Comparison of ENCODE assay signal across 11 cellular contexts in genomic region chr4:1137063-1137771, GRCh38. TPM values are rescaled to one million over a fixed set of nuclear protein-coding genes. Genes with fewer than 3 reads are reported as not detected.
DNase-seq lines count a peak whose midpoint lies in the region; ATAC-seq and TF ChIP-seq lines count a peak whose summit lies in the region.
"Had no signal": no experiment of that assay in that cellular context is flagged by ENCODE, and none has a peak within 500 bp of the region (broad histone marks: within the 10 kb centered on the region; RNA-seq: fewer than 3 reads in every experiment).

No MANE protein-coding gene starts in this region.

- intact Hi-C loops in Calu3 (cut with micrococcal nuclease; ENCODE audit: unreplicated experiment), result no loop called here

- no peaks in the 10 kb centered on the region for H3K4me1 ChIP-seq in thoracic aorta (ENCODE audit: control insufficient read depth in 1 of 2, low read depth in 2 of 2)

- TF ChIP-seq CTCF in fibroblast of villous mesenchyme (IDR thresholded peaks at IDR 0.05; ENCODE audit: insufficient read depth, low read depth, low read length), result no peak
- TF ChIP-seq CTCF in thoracic aorta (IDR thresholded peaks at IDR 0.05), result no peak
- no peak for TF ChIP-seq CTCF in Calu3 (IDR thresholded peaks at IDR 0.05; ENCODE audit: unreplicated experiment)

- no peaks in the 10 kb centered on the region for H3K36me3 ChIP-seq in thoracic aorta

- CTCF ChIA-PET in activated naive CD4-positive, alpha-beta T cell treated with anti-CD3 and anti-CD28 coated beads, Interleukin-2, amount 10 ng/mL, durations not matched to agents 7 days and 5 days (lab: Charles Lee), result interaction anchor here (0.8 to 1.2 kb wide), 3 partner anchors 30 to 149 kb away, joined by 3 to 7 read pairs (median 3); no protein-coding TSS in a partner anchor
- CTCF ChIA-PET in T-cell (lab: Charles Lee) (interaction anchor here in 1 of 2 donors (0.7 to 1.5 kb wide), 4 partner anchors 13 to 132 kb away, joined by 3 to 8 read pairs (median 4); no protein-coding TSS in a partner anchor), Calu3 (lab: Charles Lee) (interaction anchor here (0.6 kb wide), 1 partner anchor 1556 kb away, joined by 3 read pairs; no protein-coding TSS in a partner anchor)

- ATAC-seq in T-cell (replicated peaks in 1 of 4), result peak in 1 of 4 experiments; percentile 43
- ATAC-seq in thoracic aorta (ENCODE audit: insufficient number of reproducible peaks, low FRiP score, low read depth), result no peak
- ATAC-seq: PC-3 had no signal

- no peaks in the 10 kb centered on the region for H3K36me3 Mint-ChIP-seq in activated naive CD4-positive, alpha-beta T cell treated with anti-CD3 and anti-CD28 coated beads, Interleukin-2, amount 10 ng/mL, durations not matched to agents 7 days and 5 days
- H3K36me3 Mint-ChIP-seq in T-cell (no peaks in the 10 kb centered on the region), Calu3 (ENCODE audit: insufficient read depth, unreplicated experiment) (no peaks in the 10 kb centered on the region)

- no TSS peak for BruUV-seq in Calu3 (replicated peaks; lab: Mats Ljungman, UMichigan)

- H3K27me3 ChIP-seq in thoracic aorta (replicated peaks; ENCODE audit: insufficient read depth), result no peaks in the 10 kb centered on the region

- no peaks in the 10 kb centered on the region for H3K9me3 ChIP-seq in thoracic aorta

- peak overlapping the region; percentile 48 for H3K4me3 Mint-ChIP-seq in activated naive CD4-positive, alpha-beta T cell treated with anti-CD3 and anti-CD28 coated beads, Interleukin-2, amount 10 ng/mL, durations not matched to agents 7 days and 5 days
- peak overlapping the region; percentile 65 to 78 (median 65) for H3K4me3 Mint-ChIP-seq in T-cell
- no peak overlapping the region for H3K4me3 Mint-ChIP-seq in Calu3 (ENCODE audit: low read depth, unreplicated experiment)

- H3K27me3 Mint-ChIP-seq in activated naive CD4-positive, alpha-beta T cell treated with anti-CD3 and anti-CD28 coated beads, Interleukin-2, amount 10 ng/mL, durations not matched to agents 7 days and 5 days, result peaks cover 35% of the 10 kb centered on the region
- H3K27me3 Mint-ChIP-seq in T-cell (peaks cover 0 to 12% of the 10 kb centered on the region in 2 donors), Calu3 (ENCODE audit: unreplicated experiment) (peaks cover 47% of the 10 kb centered on the region)

- H3K9me3 Mint-ChIP-seq in activated naive CD4-positive, alpha-beta T cell treated with anti-CD3 and anti-CD28 coated beads, Interleukin-2, amount 10 ng/mL, durations not matched to agents 7 days and 5 days, result no peaks in the 10 kb centered on the region
- no peaks in the 10 kb centered on the region for H3K9me3 Mint-ChIP-seq in T-cell
- no peaks in the 10 kb centered on the region for H3K9me3 Mint-ChIP-seq in Calu3 (ENCODE audit: low read depth, unreplicated experiment)

- peaks cover 27% of the 10 kb centered on the region for H3K4me1 Mint-ChIP-seq in activated naive CD4-positive, alpha-beta T cell treated with anti-CD3 and anti-CD28 coated beads, Interleukin-2, amount 10 ng/mL, durations not matched to agents 7 days and 5 days
- H3K4me1 Mint-ChIP-seq in T-cell (peaks cover 18 to 25% (median 21%) of the 10 kb centered on the region in 3 donors), Calu3 (ENCODE audit: low read depth, unreplicated experiment) (no peaks in the 10 kb centered on the region)

- DNase-seq in activated naive CD4-positive, alpha-beta T cell treated with anti-CD3 and anti-CD28 coated beads, Interleukin-2, amount 10 ng/mL, durations not matched to agents 7 days and 5 days, result no peak
- DNase-seq in activated naive CD4-positive, alpha-beta T cell (lab: John Stamatoyannopoulos, UW), result no peak
- no peak for DNase-seq in T-cell
- peak; percentile 38 for DNase-seq in fibroblast of villous mesenchyme (ENCODE audit: low read depth)
- no peak for DNase-seq in thoracic aorta (ENCODE audit: low spot score)
- DNase-seq in Calu3, result no peak
- DNase-seq in LoVo (ENCODE audit: low spot score), result no peak
- DNase-seq in NCI-H2029 (lab: John Stamatoyannopoulos, UW), result no peak
- DNase-seq: activated CD8-positive, alpha-beta memory T cell treated with anti-CD3 and anti-CD28 coated beads for 24 hours; NCI-H1694; PC-3 had no signal

- peak overlapping the region; percentile 81 for H3K27ac Mint-ChIP-seq in activated naive CD4-positive, alpha-beta T cell treated with anti-CD3 and anti-CD28 coated beads, Interleukin-2, amount 10 ng/mL, durations not matched to agents 7 days and 5 days
- H3K27ac Mint-ChIP-seq in T-cell (peak overlapping the region; percentile 45 to 60), Calu3 (ENCODE audit: unreplicated experiment) (no peak overlapping the region)

- H3K4me3 ChIP-seq in fibroblast of villous mesenchyme (ENCODE audit: low read depth, low read length), result no peak overlapping the region
- peak overlapping the region; percentile 52 for H3K4me3 ChIP-seq in thoracic aorta

- H3K27ac ChIP-seq in thoracic aorta, result no peak overlapping the region

- POLR2A ChIA-PET in T-cell (lab: Charles Lee), result interaction anchor here (0.5 to 0.7 kb wide), 2 partner anchors 13 to 24 kb away, joined by 3 to 4 read pairs; no protein-coding TSS in a partner anchor

RNA-seq across cellular contexts. Expression of gene RNF212, which starts 23.9 kb away (rescaled TPM):
- total RNA-seq in T-cell (1 to 10 TPM; 3.0 to 5.3 (median 3.9) TPM), fibroblast of villous mesenchyme (2.9 and 3.0 TPM in 2 replicates), thoracic aorta (1 to 10 TPM; 1.2 to 2.4 TPM), Calu3 (2022) (not detected in 2 replicates)
- total RNA-seq: PC-3 had no signal

RNA-seq across cellular contexts. Expression of gene SPON2, which starts 35.2 kb away (rescaled TPM):
- total RNA-seq in T-cell (10 to 100 TPM; 13.6 to 39.8 (median 18.9) TPM), fibroblast of villous mesenchyme (197 and 601 TPM in 2 replicates), thoracic aorta (10 to 100 TPM; 15.2 to 18.4 TPM), Calu3 (2022) (2.2 and 2.4 TPM in 2 replicates)
